ENCODE assay signal across 8 cellular contexts in genomic region chr5:133245191-133246052, GRCh38.
A peak's percentile ranks its signal among the peaks of the same experiment; 100 is the strongest.
DNase-seq lines count a peak whose midpoint lies in the region; ATAC-seq and TF ChIP-seq lines count a peak whose summit lies in the region.

No MANE protein-coding gene starts in this region.

- no peaks in the 10 kb centered on the region for H3K4me1 ChIP-seq in prostate gland (replicated peaks)

- peaks cover 8% of the 10 kb centered on the region for H3K36me3 Mint-ChIP-seq in Calu3 (ENCODE audit: insufficient read depth, unreplicated experiment)
- H3K36me3 Mint-ChIP-seq in activated CD4-positive, alpha-beta T cell treated with anti-CD3 and anti-CD28 coated beads, Interleukin-2, amount 10 ng/mL, durations not matched to agents 7 days and 5 days (ENCODE audit: low read depth) = no peaks in the 10 kb centered on the region

- in situ Hi-C loops in GM13977 (cut with MboI; ENCODE audit: low pct_unique_long_range_greater_than_20kb, low sequenced_read_pairs, unreplicated experiment) = no loop called here

- DNase-seq in Calu3 (peak; percentile 77), kidney glomerular epithelial cell (lab: John Stamatoyannopoulos, UW) (peak; percentile 80), prostate gland (ENCODE audit: low spot score) (no peak), GM13977 (ENCODE audit: low spot score) (no peak)
- no peak for DNase-seq in activated CD4-positive, alpha-beta T cell treated with anti-CD3 and anti-CD28 coated beads, Interleukin-2, amount 10 ng/mL, durations not matched to agents 7 days and 5 days

- no peak overlapping the region for H3K4me3 ChIP-seq in prostate gland

- no peaks in the 10 kb centered on the region for H3K27me3 ChIP-seq in prostate gland (replicated peaks; ENCODE audit: insufficient read depth)

- H3K4me1 Mint-ChIP-seq in Calu3 (ENCODE audit: low read depth, unreplicated experiment) = peaks cover 30% of the 10 kb centered on the region
- peaks cover 24% of the 10 kb centered on the region for H3K4me1 Mint-ChIP-seq in activated CD4-positive, alpha-beta T cell treated with anti-CD3 and anti-CD28 coated beads, Interleukin-2, amount 10 ng/mL, durations not matched to agents 7 days and 5 days

- H3K9me3 ChIP-seq in prostate gland = no peaks in the 10 kb centered on the region

- no peak overlapping the region for H3K27ac ChIP-seq in prostate gland

- CTCF ChIA-PET in Calu3 (lab: Charles Lee) = interaction anchor here (0.6 to 1.4 kb wide), 5 partner anchors 12 to 131 kb away, joined by 3 to 5 read pairs (median 3); no protein-coding TSS in a partner anchor
- CTCF ChIA-PET in activated CD4-positive, alpha-beta T cell treated with anti-CD3 and anti-CD28 coated beads, Interleukin-2, amount 10 ng/mL, durations not matched to agents 7 days and 5 days (lab: Charles Lee) = interaction anchor here (1.1 kb wide), 1 partner anchor 12 kb away, joined by 4 read pairs; no protein-coding TSS in a partner anchor

- peak overlapping the region; percentile 18 for H3K27ac Mint-ChIP-seq in Calu3 (ENCODE audit: unreplicated experiment)
- peak overlapping the region; percentile 32 for H3K27ac Mint-ChIP-seq in activated CD4-positive, alpha-beta T cell treated with anti-CD3 and anti-CD28 coated beads, Interleukin-2, amount 10 ng/mL, durations not matched to agents 7 days and 5 days

- intact Hi-C loops in Calu3 (cut with micrococcal nuclease; ENCODE audit: unreplicated experiment) = loop anchor here (5.0 kb wide), 1 partner anchor 42 kb away; no protein-coding TSS in a partner anchor
- intact Hi-C loops in prostate gland (cut with DNase I) = no loop called here

- H3K4me3 Mint-ChIP-seq in Calu3 (ENCODE audit: low read depth, unreplicated experiment) = no peak overlapping the region
- H3K4me3 Mint-ChIP-seq in activated CD4-positive, alpha-beta T cell treated with anti-CD3 and anti-CD28 coated beads, Interleukin-2, amount 10 ng/mL, durations not matched to agents 7 days and 5 days = no peak overlapping the region

- TF ChIP-seq CTCF in Calu3 (IDR thresholded peaks at IDR 0.05; ENCODE audit: unreplicated experiment) (no peak), prostate gland (IDR thresholded peaks at IDR 0.05) (no peak), GM13977 (IDR thresholded peaks at IDR 0.05; ENCODE audit: extremely low read depth, insufficient read depth, missing control alignments) (no peak)

- no TSS peak for BruUV-seq in Calu3 (replicated peaks; lab: Mats Ljungman, UMichigan)

- no peak for TF ChIP-seq POLR2A in prostate gland (IDR thresholded peaks at IDR 0.05)

- H3K36me3 ChIP-seq in prostate gland = no peaks in the 10 kb centered on the region

- ATAC-seq in HG03565 (IDR thresholded peaks at IDR 0.05; ENCODE audit: unreplicated experiment) (peak; percentile 36), GM21723 (IDR thresholded peaks at IDR 0.05; ENCODE audit: unreplicated experiment) (no peak), GM21576 (IDR thresholded peaks at IDR 0.05; ENCODE audit: unreplicated experiment) (no peak)

- 73% methylated on average over 11 of the region's 11 CpGs for WGBS in prostate gland

- POLR2A ChIA-PET in activated CD4-positive, alpha-beta T cell treated with anti-CD3 and anti-CD28 coated beads, Interleukin-2, amount 10 ng/mL, durations not matched to agents 7 days and 5 days (lab: Charles Lee) = no interaction called here

- no peaks in the 10 kb centered on the region for H3K27me3 Mint-ChIP-seq in Calu3 (ENCODE audit: unreplicated experiment)
- no peaks in the 10 kb centered on the region for H3K27me3 Mint-ChIP-seq in activated CD4-positive, alpha-beta T cell treated with anti-CD3 and anti-CD28 coated beads, Interleukin-2, amount 10 ng/mL, durations not matched to agents 7 days and 5 days

- H3K9me3 Mint-ChIP-seq in Calu3 (ENCODE audit: low read depth, unreplicated experiment) = no peaks in the 10 kb centered on the region
- no peaks in the 10 kb centered on the region for H3K9me3 Mint-ChIP-seq in activated CD4-positive, alpha-beta T cell treated with anti-CD3 and anti-CD28 coated beads, Interleukin-2, amount 10 ng/mL, durations not matched to agents 7 days and 5 days

Comparison
In these comparisons a context has a peak if more than half of its experiments do, and no peak if none do; other contexts are left out.
1. DNase-seq: peak in Calu3 (single experiment) and kidney glomerular epithelial cell (single experiment); none in activated CD4-positive, alpha-beta T cell treated with anti-CD3 and anti-CD28 coated beads, Interleukin-2, amount 10 ng/mL, durations not matched to agents 7 days and 5 days (single experiment), prostate gland (single experiment) and GM13977 (single experiment).